17 cellular contexts compared by ENCODE assay signal in genomic region chr9:3674561-3674960, GRCh38.
DNase-seq lines count a peak whose midpoint lies in the region; ATAC-seq and TF ChIP-seq lines count a peak whose summit lies in the region.
"Had no signal": no experiment of that assay in that cellular context is flagged by ENCODE, and none has a peak within 500 bp of the region (broad histone marks: within the 10 kb centered on the region; RNA-seq: fewer than 3 reads in every experiment).

No MANE protein-coding gene starts in this region.

- TF ChIP-seq CTCF in GM23338 (conservative IDR thresholded peaks at IDR 0.05; ENCODE audit: low read depth in 2 of 2) (no peak), PC-3 (conservative IDR thresholded peaks at IDR 0.05; ENCODE audit: low read depth, low read length) (no peak), foreskin keratinocyte (conservative IDR thresholded peaks at IDR 0.05) (no peak), parathyroid adenoma (IDR thresholded peaks at IDR 0.05) (no peak), endodermal cell (conservative IDR thresholded peaks at IDR 0.05) (no peak)

- H3K9me3 Mint-ChIP-seq in GM23338, result no peaks in the 10 kb centered on the region
- H3K9me3 Mint-ChIP-seq in endodermal cell, result no peaks in the 10 kb centered on the region
- H3K9me3 Mint-ChIP-seq in stimulated activated effector memory CD8-positive, alpha-beta T cell treated with anti-CD3 and anti-CD28 coated beads, Interleukin-12 subunit alpha, Interleukin-12 subunit beta, amount 100 ng/mL, for 72 hours, result no peaks in the 10 kb centered on the region
- H3K9me3 Mint-ChIP-seq: CD4-positive, alpha-beta memory T cell; HFFc6 had no signal

- POLR2A ChIA-PET in PC-3 (lab: Charles Lee; ENCODE audit: unreplicated experiment), result no interaction called here

- no TSS peak for BruUV-seq in PC-3 (replicated peaks; lab: Mats Ljungman, UMichigan)

- DNase-seq in GM23338 (ENCODE audit: low spot score) (no peak), PC-3 (peak; percentile 23), foreskin keratinocyte (peak in 1 of 2 donors; percentile 25), retina (no peak), endodermal cell (no peak), MG63 (no peak)
- no peak for DNase-seq in stimulated activated effector memory CD8-positive, alpha-beta T cell treated with anti-CD3 and anti-CD28 coated beads, Interleukin-12 subunit alpha, Interleukin-12 subunit beta, amount 100 ng/mL, for 72 hours (ENCODE audit: low spot score in 2 of 2)
- DNase-seq: C1 segment of cervical spinal cord; Calu3; CD4-positive, alpha-beta memory T cell; COR-L47; DMS53; DMS79 treated with DMSO at 0.1 percent for 48 hours; GM23248; HFFc6 had no signal

- H3K79me2 ChIP-seq in GM23338 (replicated peaks; ENCODE audit: insufficient read depth), result no peaks in the 10 kb centered on the region
- H3K79me2 ChIP-seq in PC-3 (ENCODE audit: low read length), result no peaks in the 10 kb centered on the region
- no peaks in the 10 kb centered on the region for H3K79me2 ChIP-seq in parathyroid adenoma

- H2AFZ ChIP-seq in GM23338, result 0 out of 2 replicates have a peak overlapping the region, but pooled peaks have one; percentile 19
- H2AFZ ChIP-seq in PC-3 (ENCODE audit: low read length), result 0 out of 2 replicates have a peak overlapping the region, but pooled peaks have one; percentile 30
- no peak overlapping the region for H2AFZ ChIP-seq in parathyroid adenoma
- H2AFZ ChIP-seq: GM23248 had no signal

- no peaks in the 10 kb centered on the region for H3K4me1 Mint-ChIP-seq in GM23338
- no peaks in the 10 kb centered on the region for H3K4me1 Mint-ChIP-seq in endodermal cell
- H3K4me1 Mint-ChIP-seq in stimulated activated effector memory CD8-positive, alpha-beta T cell treated with anti-CD3 and anti-CD28 coated beads, Interleukin-12 subunit alpha, Interleukin-12 subunit beta, amount 100 ng/mL, for 72 hours, result no peaks in the 10 kb centered on the region
- H3K4me1 Mint-ChIP-seq: CD4-positive, alpha-beta memory T cell had no signal

- no peaks in the 10 kb centered on the region for H3K9me3 ChIP-seq in PC-3 (ENCODE audit: low read length)
- no peaks in the 10 kb centered on the region for H3K9me3 ChIP-seq in parathyroid adenoma (ENCODE audit: control insufficient read depth, low read length)
- no peaks in the 10 kb centered on the region for H3K9me3 ChIP-seq in endodermal cell (ENCODE audit: control insufficient read depth, low read length)
- no peaks in the 10 kb centered on the region for H3K9me3 ChIP-seq in MG63
- H3K9me3 ChIP-seq: HAP-1 had no signal

- H3K4me2 ChIP-seq in GM23338, result no peak overlapping the region
- 0 out of 2 replicates have a peak overlapping the region, but pooled peaks have one; percentile 28 for H3K4me2 ChIP-seq in PC-3 (ENCODE audit: low read length)
- H3K4me2 ChIP-seq in parathyroid adenoma (ENCODE audit: low read length), result peak overlapping the region; percentile 27

- intact Hi-C loops in PC-3 (cut with micrococcal nuclease), result no loop called here

- H3K27ac Mint-ChIP-seq in GM23338, result peak overlapping the region; percentile 1; the same call in 1 of the 2 replicates
- no peak overlapping the region for H3K27ac Mint-ChIP-seq in endodermal cell
- H3K27ac Mint-ChIP-seq in stimulated activated effector memory CD8-positive, alpha-beta T cell treated with anti-CD3 and anti-CD28 coated beads, Interleukin-12 subunit alpha, Interleukin-12 subunit beta, amount 100 ng/mL, for 72 hours, result no peak overlapping the region
- H3K27ac Mint-ChIP-seq: CD4-positive, alpha-beta memory T cell; HFFc6 had no signal

- H3K9me2 ChIP-seq in GM23338 (ENCODE audit: insufficient read depth) (no peaks in the 10 kb centered on the region), PC-3 (replicated peaks; ENCODE audit: low read length) (no peaks in the 10 kb centered on the region)

- H3K27me3 ChIP-seq in GM23338 (ENCODE audit: insufficient read depth) (no peaks in the 10 kb centered on the region), PC-3 (ENCODE audit: low read length) (no peaks in the 10 kb centered on the region), foreskin keratinocyte (no peaks in the 10 kb centered on the region), parathyroid adenoma (ENCODE audit: control insufficient read depth, insufficient read depth, low read length) (no peaks in the 10 kb centered on the region), endodermal cell (ENCODE audit: control insufficient read depth, insufficient read depth, low read length, poor library complexity, severe bottlenecking) (no peaks in the 10 kb centered on the region), MG63 (no peaks in the 10 kb centered on the region)

- 90 to 95% methylated on average over 5 of the region's 5 CpGs for WGBS in endodermal cell (ENCODE audit: insufficient coverage in 1 of 2, insufficient read length in 1 of 2), 2 experiments

- H3K4me3 ChIP-seq in GM23338, result no peak overlapping the region
- no peak overlapping the region for H3K4me3 ChIP-seq in PC-3 (ENCODE audit: low read length)
- peak overlapping the region; percentile 25 for H3K4me3 ChIP-seq in parathyroid adenoma (ENCODE audit: low read depth, low read length)
- no peak overlapping the region for H3K4me3 ChIP-seq in endodermal cell (ENCODE audit: low read length)
- no peak overlapping the region for H3K4me3 ChIP-seq in MG63
- H3K4me3 ChIP-seq: GM23248, HAP-1 had no signal

- H3K36me3 Mint-ChIP-seq in GM23338 (ENCODE audit: low read depth) (no peaks in the 10 kb centered on the region), endodermal cell (ENCODE audit: low read depth) (no peaks in the 10 kb centered on the region)
- H3K36me3 Mint-ChIP-seq in stimulated activated effector memory CD8-positive, alpha-beta T cell treated with anti-CD3 and anti-CD28 coated beads, Interleukin-12 subunit alpha, Interleukin-12 subunit beta, amount 100 ng/mL, for 72 hours, result no peaks in the 10 kb centered on the region

- H3K4me3 Mint-ChIP-seq in GM23338 (no peak overlapping the region), endodermal cell (no peak overlapping the region)
- no peak overlapping the region for H3K4me3 Mint-ChIP-seq in stimulated activated effector memory CD8-positive, alpha-beta T cell treated with anti-CD3 and anti-CD28 coated beads, Interleukin-12 subunit alpha, Interleukin-12 subunit beta, amount 100 ng/mL, for 72 hours
- H3K4me3 Mint-ChIP-seq: CD4-positive, alpha-beta memory T cell; HFFc6 had no signal

- H3K36me3 ChIP-seq in GM23338 (ENCODE audit: insufficient read depth), result no peaks in the 10 kb centered on the region
- no peaks in the 10 kb centered on the region for H3K36me3 ChIP-seq in PC-3 (ENCODE audit: low read depth, low read length)
- no peaks in the 10 kb centered on the region for H3K36me3 ChIP-seq in parathyroid adenoma (ENCODE audit: control insufficient read depth, insufficient read depth, low read length)
- no peaks in the 10 kb centered on the region for H3K36me3 ChIP-seq in endodermal cell (ENCODE audit: control insufficient read depth, insufficient read depth, low read length)
- no peaks in the 10 kb centered on the region for H3K36me3 ChIP-seq in MG63
- H3K36me3 ChIP-seq: HAP-1 had no signal

- no peak overlapping the region; the same call in 1 of the 2 replicates for H3K27ac ChIP-seq in GM23338 (ENCODE audit: low read depth)
- no peak overlapping the region for H3K27ac ChIP-seq in PC-3 (ENCODE audit: low read length)
- H3K27ac ChIP-seq in foreskin keratinocyte, result no peak overlapping the region
- H3K27ac ChIP-seq in parathyroid adenoma, result no peak overlapping the region
- H3K27ac ChIP-seq in endodermal cell (ENCODE audit: low read depth, low read length), result no peak overlapping the region
- H3K27ac ChIP-seq: GM23248 had no signal

- H3F3A ChIP-seq in GM23338 (replicated peaks; ENCODE audit: low read depth) (no peaks in the 10 kb centered on the region), PC-3 (ENCODE audit: low read length, unreplicated experiment) (no peaks in the 10 kb centered on the region)

- CTCF ChIA-PET in PC-3 (lab: Charles Lee), result no interaction called here

- H3K9ac ChIP-seq in PC-3 (ENCODE audit: low read length) (no peak overlapping the region), parathyroid adenoma (no peak overlapping the region), endodermal cell (ENCODE audit: extremely low read depth, low read length, poor library complexity, severe bottlenecking) (no peak overlapping the region)
- H3K9ac ChIP-seq: GM23248 had no signal

- ATAC-seq in GM23338, result no peak
- no peak for ATAC-seq in PC-3
- ATAC-seq in foreskin keratinocyte, result peak; percentile 35
- no peak for ATAC-seq in stimulated activated effector memory CD8-positive, alpha-beta T cell treated with anti-CD3 and anti-CD28 coated beads, Interleukin-12 subunit alpha, Interleukin-12 subunit beta, amount 100 ng/mL, for 72 hours

- H4K20me1 ChIP-seq in GM23338 (replicated peaks; ENCODE audit: insufficient read depth), result no peaks in the 10 kb centered on the region
- H4K20me1 ChIP-seq in PC-3 (ENCODE audit: low read length), result no peaks in the 10 kb centered on the region

- H3K27me3 Mint-ChIP-seq in GM23338 (ENCODE audit: insufficient read depth, low read depth, poor library complexity), result no peaks in the 10 kb centered on the region
- H3K27me3 Mint-ChIP-seq in endodermal cell (ENCODE audit: insufficient read depth), result no peaks in the 10 kb centered on the region
- H3K27me3 Mint-ChIP-seq: CD4-positive, alpha-beta memory T cell had no signal

- H3K4me1 ChIP-seq in GM23338 (ENCODE audit: insufficient read depth) (no peaks in the 10 kb centered on the region), PC-3 (ENCODE audit: insufficient read depth, low read length) (no peaks in the 10 kb centered on the region; the same call in 1 of the 2 replicates), foreskin keratinocyte (no peaks in the 10 kb centered on the region), parathyroid adenoma (no peaks in the 10 kb centered on the region), endodermal cell (ENCODE audit: control insufficient read depth, insufficient read depth, low read length) (no peaks in the 10 kb centered on the region)
- H3K4me1 ChIP-seq: HAP-1 had no signal

TF ChIP-seq in GM23338, 12 proteins besides CTCF, POLR2A, EP300 and RAD21 (continues in another document):
- TF ChIP-seq ZNF114 (CRISPR knock-in tag; IDR thresholded peaks at IDR 0.05), result no peak
